Comparison of ENCODE assay signal across 15 cellular contexts in genomic region chr17:57675427-57675826, GRCh38.
DNase-seq lines count a peak whose midpoint lies in the region; ATAC-seq and TF ChIP-seq lines count a peak whose summit lies in the region.
"Had no signal": no experiment of that assay in that cellular context is flagged by ENCODE, and none has a peak within 500 bp of the region (broad histone marks: within the 10 kb centered on the region; RNA-seq: fewer than 3 reads in every experiment).

No MANE protein-coding gene starts in this region.

- peaks cover 19% of the 10 kb centered on the region for H3K36me3 Mint-ChIP-seq in activated CD8-positive, alpha-beta T cell treated with anti-CD3 and anti-CD28 coated beads, Interleukin-2, amount 10 ng/mL, durations not matched to agents 7 days and 5 days (ENCODE audit: low read depth)
- peaks cover 2% of the 10 kb centered on the region for H3K36me3 Mint-ChIP-seq in activated CD8-positive, alpha-beta T cell treated with anti-CD3 and anti-CD28 coated beads for 36 hours (ENCODE audit: low read depth)
- peaks cover 14% of the 10 kb centered on the region for H3K36me3 Mint-ChIP-seq in osteocyte (ENCODE audit: unreplicated experiment)

- no peaks in the 10 kb centered on the region for H3K9me3 ChIP-seq in esophagus muscularis mucosa
- H3K9me3 ChIP-seq: BE2C had no signal

- TF ChIP-seq CTCF in activated CD8-positive, alpha-beta T cell treated with anti-CD3 and anti-CD28 coated beads for 36 hours (IDR thresholded peaks at IDR 0.05): no peak
- TF ChIP-seq CTCF in esophagus muscularis mucosa (IDR thresholded peaks at IDR 0.05) (no peak), osteocyte (IDR thresholded peaks at IDR 0.05) (no peak)

- no peaks in the 10 kb centered on the region for H3K9me3 Mint-ChIP-seq in activated CD8-positive, alpha-beta T cell treated with anti-CD3 and anti-CD28 coated beads, Interleukin-2, amount 10 ng/mL, durations not matched to agents 7 days and 5 days (ENCODE audit: insufficient read depth)
- H3K9me3 Mint-ChIP-seq in activated CD8-positive, alpha-beta T cell treated with anti-CD3 and anti-CD28 coated beads for 36 hours: no peaks in the 10 kb centered on the region
- no peaks in the 10 kb centered on the region for H3K9me3 Mint-ChIP-seq in osteocyte (ENCODE audit: unreplicated experiment)
- H3K9me3 Mint-ChIP-seq: CD4-positive, alpha-beta memory T cell had no signal

- H3K4me1 Mint-ChIP-seq in activated CD8-positive, alpha-beta T cell treated with anti-CD3 and anti-CD28 coated beads, Interleukin-2, amount 10 ng/mL, durations not matched to agents 7 days and 5 days (ENCODE audit: low read depth): peaks cover 34% of the 10 kb centered on the region
- peaks cover 31% of the 10 kb centered on the region for H3K4me1 Mint-ChIP-seq in activated CD8-positive, alpha-beta T cell treated with anti-CD3 and anti-CD28 coated beads for 36 hours (ENCODE audit: low read depth)
- peaks cover 9% of the 10 kb centered on the region for H3K4me1 Mint-ChIP-seq in osteocyte (ENCODE audit: unreplicated experiment)

- H3K4me3 ChIP-seq in H7 (ENCODE audit: insufficient read depth, low read depth, low read length): no peak overlapping the region
- no peak overlapping the region for H3K4me3 ChIP-seq in esophagus muscularis mucosa

- POLR2A ChIA-PET in activated CD8-positive, alpha-beta T cell treated with anti-CD3 and anti-CD28 coated beads, Interleukin-2, amount 10 ng/mL, durations not matched to agents 7 days and 5 days (lab: Charles Lee): no interaction called here
- POLR2A ChIA-PET in activated CD8-positive, alpha-beta T cell treated with anti-CD3 and anti-CD28 coated beads for 36 hours (lab: Charles Lee): interaction anchor here (0.8 to 1.5 kb wide), 2 partner anchors 12 to 21 kb away, joined by 3 to 4 read pairs; no protein-coding TSS in a partner anchor

- peaks cover 3 to 17% (median 13%) of the 10 kb centered on the region in 4 donors for H3K4me1 ChIP-seq in esophagus muscularis mucosa

- WGBS in esophagus muscularis mucosa: 99% methylated on average over 7 of the region's 7 CpGs

- no peak for TF ChIP-seq POLR2A in esophagus muscularis mucosa (IDR thresholded peaks at IDR 0.05; ENCODE audit: low read depth)

- intact Hi-C loops in activated CD8-positive, alpha-beta T cell treated with anti-CD3 and anti-CD28 coated beads for 36 hours (cut with micrococcal nuclease): loop anchor here (10.0 kb wide), 1 partner anchor 431 kb away; no protein-coding TSS in a partner anchor
- intact Hi-C loops in esophagus muscularis mucosa (cut with DNase I): loop anchor here (10.0 kb wide), 1 partner anchor 541 kb away; no protein-coding TSS in a partner anchor

- no peak for TF ChIP-seq EP300 in esophagus muscularis mucosa (IDR thresholded peaks at IDR 0.05)

- H3K4me3 Mint-ChIP-seq in activated CD8-positive, alpha-beta T cell treated with anti-CD3 and anti-CD28 coated beads, Interleukin-2, amount 10 ng/mL, durations not matched to agents 7 days and 5 days: no peak overlapping the region
- H3K4me3 Mint-ChIP-seq in activated CD8-positive, alpha-beta T cell treated with anti-CD3 and anti-CD28 coated beads for 36 hours: no peak overlapping the region
- no peak overlapping the region for H3K4me3 Mint-ChIP-seq in osteocyte (ENCODE audit: unreplicated experiment)
- H3K4me3 Mint-ChIP-seq: CD4-positive, alpha-beta memory T cell had no signal

- no peak for DNase-seq in activated CD8-positive, alpha-beta T cell treated with anti-CD3 and anti-CD28 coated beads, Interleukin-2, amount 10 ng/mL, durations not matched to agents 7 days and 5 days
- DNase-seq in activated CD8-positive, alpha-beta T cell treated with anti-CD3 and anti-CD28 coated beads for 36 hours: no peak
- peak; percentile 33 for DNase-seq in H7
- peak; percentile 31 for DNase-seq in esophagus muscularis mucosa (ENCODE audit: extremely low spot score)
- peak; percentile 57 for DNase-seq in osteocyte (ENCODE audit: extremely low spot score, unreplicated experiment)
- DNase-seq in OCI-M1 (lab: John Stamatoyannopoulos, UW): no peak
- no peak for DNase-seq in stimulated activated CD4-positive, alpha-beta T cell treated with anti-CD3 and anti-CD28 coated beads, Interleukin-2, amount 100 ng/mL, for 48 hours
- DNase-seq: 8988T; BE2C; Calu3; CD4-positive, alpha-beta memory T cell; NCI-H1105 treated with DMSO at 0.1 percent for 48 hours; NCI-H187; NCI-H69 had no signal

- CTCF ChIA-PET in activated CD8-positive, alpha-beta T cell treated with anti-CD3 and anti-CD28 coated beads, Interleukin-2, amount 10 ng/mL, durations not matched to agents 7 days and 5 days (lab: Charles Lee): interaction anchor here (1.0 to 3.2 kb wide), 3 partner anchors 61 to 431 kb away, joined by 3 to 18 read pairs (median 9); no protein-coding TSS in a partner anchor
- CTCF ChIA-PET in activated CD8-positive, alpha-beta T cell treated with anti-CD3 and anti-CD28 coated beads for 36 hours (lab: Charles Lee): interaction anchor here (1.0 to 1.6 kb wide), 2 partner anchors 77 to 78 kb away, joined by 3 read pairs; no protein-coding TSS in a partner anchor

- no peaks in the 10 kb centered on the region for H3K27me3 Mint-ChIP-seq in activated CD8-positive, alpha-beta T cell treated with anti-CD3 and anti-CD28 coated beads, Interleukin-2, amount 10 ng/mL, durations not matched to agents 7 days and 5 days (ENCODE audit: low read depth)
- no peaks in the 10 kb centered on the region for H3K27me3 Mint-ChIP-seq in activated CD8-positive, alpha-beta T cell treated with anti-CD3 and anti-CD28 coated beads for 36 hours
- H3K27me3 Mint-ChIP-seq in osteocyte (ENCODE audit: unreplicated experiment): no peaks in the 10 kb centered on the region
- H3K27me3 Mint-ChIP-seq: CD4-positive, alpha-beta memory T cell had no signal

- H3K27me3 ChIP-seq in H7 (ENCODE audit: control insufficient read depth, insufficient read depth, low read length) (no peaks in the 10 kb centered on the region), esophagus muscularis mucosa (no peaks in the 10 kb centered on the region)
- H3K27me3 ChIP-seq: BE2C had no signal

- H3K27ac Mint-ChIP-seq in activated CD8-positive, alpha-beta T cell treated with anti-CD3 and anti-CD28 coated beads, Interleukin-2, amount 10 ng/mL, durations not matched to agents 7 days and 5 days: peak overlapping the region; percentile 23
- no peak overlapping the region for H3K27ac Mint-ChIP-seq in activated CD8-positive, alpha-beta T cell treated with anti-CD3 and anti-CD28 coated beads for 36 hours
- no peak overlapping the region for H3K27ac Mint-ChIP-seq in osteocyte (ENCODE audit: unreplicated experiment)
- H3K27ac Mint-ChIP-seq: CD4-positive, alpha-beta memory T cell had no signal

- H3K36me3 ChIP-seq in H7 (replicated peaks; ENCODE audit: control insufficient read depth, insufficient read depth, low read length) (no peaks in the 10 kb centered on the region), esophagus muscularis mucosa (peaks cover 0 to 23% (median 13%) of the 10 kb centered on the region in 4 donors)

- ATAC-seq in activated CD8-positive, alpha-beta T cell treated with anti-CD3 and anti-CD28 coated beads, Interleukin-2, amount 10 ng/mL, durations not matched to agents 7 days and 5 days: no peak
- ATAC-seq in activated CD8-positive, alpha-beta T cell treated with anti-CD3 and anti-CD28 coated beads for 36 hours: no peak
- no peak for ATAC-seq in GM19452 (IDR thresholded peaks at IDR 0.05; ENCODE audit: unreplicated experiment)

- H3K27ac ChIP-seq in esophagus muscularis mucosa (replicated peaks in 1 of 4): no peak overlapping the region

Comparison
In these comparisons a context has a peak if more than half of its experiments do, and no peak if none do; other contexts are left out.
1. DNase-seq: peak in H7 (single experiment), esophagus muscularis mucosa (single experiment) and osteocyte (single experiment); none in activated CD8-positive, alpha-beta T cell treated with anti-CD3 and anti-CD28 coated beads, Interleukin-2, amount 10 ng/mL, durations not matched to agents 7 days and 5 days (single experiment), activated CD8-positive, alpha-beta T cell treated with anti-CD3 and anti-CD28 coated beads for 36 hours (single experiment), OCI-M1 (single experiment) and stimulated activated CD4-positive, alpha-beta T cell treated with anti-CD3 and anti-CD28 coated beads, Interleukin-2, amount 100 ng/mL, for 48 hours (0 of 2).